ENCODE assay signal across 8 cellular contexts in genomic region chr6:83071023-83071422, GRCh38. TPM values are rescaled to one million over a fixed set of nuclear protein-coding genes. Genes with fewer than 3 reads are reported as not detected.
DNase-seq lines count a peak whose midpoint lies in the region; ATAC-seq, FAIRE-seq and TF ChIP-seq lines count a peak whose summit lies in the region.

No MANE protein-coding gene starts in this region.

- H3K36me3 ChIP-seq in RWPE2 (ENCODE audit: low read depth) (no peaks in the 10 kb centered on the region), neutrophil (no peaks in the 10 kb centered on the region)

- H3K4me3 ChIP-seq in RWPE2 (ENCODE audit: severe bottlenecking) (no peak overlapping the region), neutrophil (ENCODE audit: low read depth in 1 of 2, low read length in 1 of 2) (no peak overlapping the region)

- no peak for FAIRE-seq in frontal cortex (lab: Jason Lieb, UNC)

- ATAC-seq in GM19035 (IDR thresholded peaks at IDR 0.05; ENCODE audit: unreplicated experiment) (peak; percentile 42), HG03039 (IDR thresholded peaks at IDR 0.05; ENCODE audit: unreplicated experiment) (peak; percentile 36), RWPE2 (ENCODE audit: low read depth) (no peak)

- DNase-seq in RWPE2 (ENCODE audit: low spot score) (no peak), AG08395 (ENCODE audit: low spot score) (no peak), HPDE6-E6E7 (ENCODE audit: extremely low spot score) (no peak), NCI-H82 (lab: John Stamatoyannopoulos, UW) (no peak), frontal cortex (ENCODE audit: low spot score in 2 of 2) (no peak)

- H3K9me3 ChIP-seq in RWPE2 (ENCODE audit: severe bottlenecking) (no peaks in the 10 kb centered on the region), neutrophil (no peaks in the 10 kb centered on the region)

- H3K27ac ChIP-seq in RWPE2 (ENCODE audit: poor library complexity, severe bottlenecking) (peak overlapping the region; percentile 76), neutrophil (peak overlapping the region; percentile 35)

- H3K4me1 ChIP-seq in RWPE2 (ENCODE audit: insufficient read depth, poor library complexity, severe bottlenecking), result peaks cover 38% of the 10 kb centered on the region
- H3K4me1 ChIP-seq in neutrophil (ENCODE audit: control insufficient read depth in 1 of 2, insufficient read depth in 1 of 2, low read depth in 1 of 2, low read length in 1 of 2), result peaks cover 11 to 14% of the 10 kb centered on the region in 2 experiments

- TF ChIP-seq CTCF in RWPE2 (IDR thresholded peaks at IDR 0.05; ENCODE audit: poor library complexity, severe bottlenecking) (no peak), neutrophil (IDR thresholded peaks at IDR 0.05) (no peak)

- H3K27me3 ChIP-seq in RWPE2 (ENCODE audit: insufficient read depth, poor library complexity, severe bottlenecking) (no peaks in the 10 kb centered on the region), neutrophil (no peaks in the 10 kb centered on the region)

RNA-seq across cellular contexts. Expression of gene DOP1A, which starts 3.6 kb away (rescaled TPM):
- 81.1 TPM for total RNA-seq in frontal cortex

RNA-seq across cellular contexts. Expression of gene UBE3D, which starts 5.4 kb away (rescaled TPM):
- total RNA-seq in frontal cortex, result 24.9 TPM
